12 cellular contexts compared by ENCODE assay signal in genomic region chr3:4821331-4821730, GRCh38.
DNase-seq lines count a peak whose midpoint lies in the region; TF ChIP-seq lines count a peak whose summit lies in the region.
"Had no signal": no experiment of that assay in that cellular context is flagged by ENCODE, and none has a peak within 500 bp of the region (broad histone marks: within the 10 kb centered on the region; RNA-seq: fewer than 3 reads in every experiment).

No MANE protein-coding gene starts in this region.

- peak overlapping the region; percentile 94 for H3K27ac Mint-ChIP-seq in activated CD4-positive, alpha-beta memory T cell treated with anti-CD3 and anti-CD28 coated beads for 36 hours

- peaks cover 72% of the 10 kb centered on the region for H3K4me1 Mint-ChIP-seq in activated CD4-positive, alpha-beta memory T cell treated with anti-CD3 and anti-CD28 coated beads for 36 hours (ENCODE audit: low read depth)

- POLR2A ChIA-PET in activated CD4-positive, alpha-beta memory T cell treated with anti-CD3 and anti-CD28 coated beads for 36 hours (lab: Charles Lee), result interaction anchor here (1.0 to 3.2 kb wide), 15 partner anchors 9 to 205 kb away, joined by 3 to 48 read pairs (median 8); partner anchors contain the start of gene BHLHE40

- no peaks in the 10 kb centered on the region for H3K27me3 Mint-ChIP-seq in activated CD4-positive, alpha-beta memory T cell treated with anti-CD3 and anti-CD28 coated beads for 36 hours

- peak overlapping the region; percentile 45 for H3K4me3 Mint-ChIP-seq in activated CD4-positive, alpha-beta memory T cell treated with anti-CD3 and anti-CD28 coated beads for 36 hours

- peak; percentile 11 for DNase-seq in NK-92 treated with Interleukin-12 subunit alpha and Interleukin-12 subunit beta, amount 100 ng/mL, for 24 hours (lab: John Stamatoyannopoulos, UW)
- DNase-seq in NK-92 (lab: John Stamatoyannopoulos, UW; ENCODE audit: unreplicated experiment) (no peak), epithelial cell of proximal tubule (ENCODE audit: low read depth) (peak; percentile 38), NCI-H446 (lab: John Stamatoyannopoulos, UW) (no peak), A172 (ENCODE audit: low spot score) (no peak), SIG-M5 (lab: John Stamatoyannopoulos, UW) (no peak)
- peak; percentile 57 for DNase-seq in activated CD4-positive, alpha-beta memory T cell treated with anti-CD3 and anti-CD28 coated beads for 36 hours
- peak; percentile 16 to 34 for DNase-seq in stimulated activated CD8-positive, alpha-beta memory T cell treated with anti-CD3 and anti-CD28 coated beads, Interleukin-15, amount 100 ng/mL, for 4 hours (ENCODE audit: low read depth in 2 of 2)
- DNase-seq: DMS79, NCI-H1930, psoas muscle had no signal

- H3K9me3 Mint-ChIP-seq in activated CD4-positive, alpha-beta memory T cell treated with anti-CD3 and anti-CD28 coated beads for 36 hours, result peaks cover 9% of the 10 kb centered on the region

- TF ChIP-seq CTCF in epithelial cell of proximal tubule (conservative IDR thresholded peaks at IDR 0.05; ENCODE audit: low read depth, low read length), result no peak

- intact Hi-C loops in activated CD4-positive, alpha-beta memory T cell treated with anti-CD3 and anti-CD28 coated beads for 36 hours (cut with micrococcal nuclease), result loop anchor here (10.0 kb wide), 1 partner anchor 513 kb away; no protein-coding TSS in a partner anchor

- CTCF ChIA-PET in activated CD4-positive, alpha-beta memory T cell treated with anti-CD3 and anti-CD28 coated beads for 36 hours (lab: Charles Lee), result interaction anchor here (0.7 to 2.4 kb wide), 7 partner anchors 9 to 159 kb away, joined by 3 to 12 read pairs (median 5); partner anchors contain the start of gene BHLHE40

- H3K4me3 ChIP-seq in epithelial cell of proximal tubule (ENCODE audit: low read depth, low read length), result no peak overlapping the region
- H3K4me3 ChIP-seq: coronary artery, psoas muscle had no signal

- peaks cover 61% of the 10 kb centered on the region for H3K36me3 Mint-ChIP-seq in activated CD4-positive, alpha-beta memory T cell treated with anti-CD3 and anti-CD28 coated beads for 36 hours

Comparison
In these comparisons a context has a peak if more than half of its experiments do, and no peak if none do; other contexts are left out.
1. DNase-seq: peak in NK-92 treated with Interleukin-12 subunit alpha and Interleukin-12 subunit beta, amount 100 ng/mL, for 24 hours (single experiment), activated CD4-positive, alpha-beta memory T cell treated with anti-CD3 and anti-CD28 coated beads for 36 hours (single experiment), epithelial cell of proximal tubule (single experiment) and stimulated activated CD8-positive, alpha-beta memory T cell treated with anti-CD3 and anti-CD28 coated beads, Interleukin-15, amount 100 ng/mL, for 4 hours (2 of 2); none in NK-92 (single experiment), NCI-H446 (0 of 2), A172 (single experiment) and SIG-M5 (single experiment).